Comparison of ENCODE assay signal across 19 cellular contexts in genomic region chr4:181835348-181835747, GRCh38.
DNase-seq lines count a peak whose midpoint lies in the region; ATAC-seq and TF ChIP-seq lines count a peak whose summit lies in the region.
"Had no signal": no experiment of that assay in that cellular context is flagged by ENCODE, and none has a peak within 500 bp of the region (broad histone marks: within the 10 kb centered on the region; RNA-seq: fewer than 3 reads in every experiment).

No MANE protein-coding gene starts in this region.

- H2BK20ac ChIP-seq in H9 (ENCODE audit: low read depth, low read length, poor library complexity, severe bottlenecking): no peak overlapping the region

- no peak overlapping the region for H4K91ac ChIP-seq in H9 (ENCODE audit: insufficient read length, low read depth, low read length)

- peak; percentile 44 for ATAC-seq in GM18867 (IDR thresholded peaks at IDR 0.05; ENCODE audit: unreplicated experiment)
- no peak for ATAC-seq in activated CD8-positive, alpha-beta T cell treated with anti-CD3 and anti-CD28 coated beads for 36 hours
- ATAC-seq: PC-3 had no signal

- no peaks in the 10 kb centered on the region for H3K79me2 ChIP-seq in SK-N-SH (ENCODE audit: insufficient read depth)
- H3K79me2 ChIP-seq in H9 (ENCODE audit: insufficient read depth, low read length): no peaks in the 10 kb centered on the region
- H3K79me2 ChIP-seq in osteoblast (ENCODE audit: insufficient read depth, low read length): no peaks in the 10 kb centered on the region

- H3K27ac Mint-ChIP-seq in H9: no peak overlapping the region
- no peak overlapping the region for H3K27ac Mint-ChIP-seq in activated CD8-positive, alpha-beta T cell treated with anti-CD3 and anti-CD28 coated beads for 36 hours
- H3K27ac Mint-ChIP-seq: CD4-positive, alpha-beta T cell had no signal

- no peak overlapping the region; a peak in 1 of 4 replicates for H3K4me3 ChIP-seq in SK-N-SH (ENCODE audit: low read depth in 2 of 2, low read length in 1 of 2)
- no peak overlapping the region for H3K4me3 ChIP-seq in fibroblast of mammary gland (ENCODE audit: control insufficient read depth, low read depth, low read length)
- H3K4me3 ChIP-seq in osteoblast (ENCODE audit: insufficient read depth, low read length): no peak overlapping the region
- H3K4me3 ChIP-seq: BLaER1 had no signal

- peaks cover 0 to 3% of the 10 kb centered on the region in 2 experiments; a peak in 2 of 5 replicates for H3K9me3 Mint-ChIP-seq in H9
- no peaks in the 10 kb centered on the region for H3K9me3 Mint-ChIP-seq in activated CD8-positive, alpha-beta T cell treated with anti-CD3 and anti-CD28 coated beads for 36 hours

- no peak overlapping the region for H4K5ac ChIP-seq in H9 (ENCODE audit: insufficient read length, low read depth, low read length)

- POLR2A ChIA-PET in SK-N-SH (lab: Yijun Ruan, JAX): no interaction called here
- POLR2A ChIA-PET in activated CD8-positive, alpha-beta T cell treated with anti-CD3 and anti-CD28 coated beads for 36 hours (lab: Charles Lee): no interaction called here

- H3K4me1 Mint-ChIP-seq in H9: peaks cover 3 to 10% of the 10 kb centered on the region in 2 experiments; a peak in 2 of 4 replicates
- no peaks in the 10 kb centered on the region for H3K4me1 Mint-ChIP-seq in activated CD8-positive, alpha-beta T cell treated with anti-CD3 and anti-CD28 coated beads for 36 hours (ENCODE audit: low read depth)

- no peak overlapping the region for H3K56ac ChIP-seq in H9 (ENCODE audit: insufficient read length, low read depth, low read length)

- H2BK12ac ChIP-seq in H9 (ENCODE audit: insufficient read length, low read depth, low read length): no peak overlapping the region

- H3K4me2 ChIP-seq in SK-N-SH (no peak overlapping the region), H9 (ENCODE audit: insufficient read depth, insufficient read length, low read length) (no peak overlapping the region), osteoblast (ENCODE audit: insufficient read depth, low read length) (no peak overlapping the region)
- H3K4me2 ChIP-seq: BLaER1 had no signal

- H2BK15ac ChIP-seq in H9 (ENCODE audit: low read depth, low read length): no peak overlapping the region

- H2AK5ac ChIP-seq in H9 (ENCODE audit: insufficient read length, low read length): no peak overlapping the region

- no peaks in the 10 kb centered on the region for H3F3A ChIP-seq in SK-N-SH (replicated peaks; ENCODE audit: insufficient read depth)

- H3K27me3 ChIP-seq in SK-N-SH (ENCODE audit: insufficient read depth) (no peaks in the 10 kb centered on the region; the same call in 1 of the 2 replicates), H9 (ENCODE audit: insufficient read depth, low read length) (no peaks in the 10 kb centered on the region), osteoblast (ENCODE audit: insufficient read depth, low read length) (no peaks in the 10 kb centered on the region)
- H3K27me3 ChIP-seq: BLaER1 had no signal

- H3K23me2 ChIP-seq in H9 (ENCODE audit: insufficient read length, low read depth, low read length, poor library complexity, severe bottlenecking): no peaks in the 10 kb centered on the region

- H2BK120ac ChIP-seq in H9 (ENCODE audit: low read depth, low read length, poor library complexity, severe bottlenecking): no peak overlapping the region

- H2BK5ac ChIP-seq in H9 (ENCODE audit: insufficient read length, low read length): no peak overlapping the region

- peaks cover 0 to 4% (median 0%) of the 10 kb centered on the region in 3 experiments; a peak in 1 of 7 replicates for H3K36me3 Mint-ChIP-seq in H9 (ENCODE audit: insufficient read depth in 1 of 3, low read depth in 3 of 3)
- H3K36me3 Mint-ChIP-seq in activated CD8-positive, alpha-beta T cell treated with anti-CD3 and anti-CD28 coated beads for 36 hours (ENCODE audit: low read depth): no peaks in the 10 kb centered on the region

- TF ChIP-seq RAD21 in SK-N-SH (IDR thresholded peaks at IDR 0.05; ENCODE audit: low read length): no peak

- CTCF ChIA-PET in SK-N-SH (lab: Yijun Ruan, JAX): no interaction called here
- CTCF ChIA-PET in activated CD8-positive, alpha-beta T cell treated with anti-CD3 and anti-CD28 coated beads for 36 hours (lab: Charles Lee): no interaction called here

- WGBS in SK-N-SH (ENCODE audit: low lambda C conversion rate): 63% methylated on average over 5 of the region's 5 CpGs
- no CpG with 5 or more reads among the region's 5 CpGs for WGBS in H9 (ENCODE audit: extremely low coverage, insufficient read length, low lambda C conversion rate)

- no peaks in the 10 kb centered on the region for H4K20me1 ChIP-seq in SK-N-SH (ENCODE audit: insufficient read depth)
- no peaks in the 10 kb centered on the region for H4K20me1 ChIP-seq in H9 (ENCODE audit: control insufficient read depth, insufficient read depth, insufficient read length)
- no peaks in the 10 kb centered on the region for H4K20me1 ChIP-seq in osteoblast (ENCODE audit: insufficient read depth, low read length)
- H4K20me1 ChIP-seq: BLaER1 had no signal

- H3K36me3 ChIP-seq in SK-N-SH (replicated peaks in 1 of 2; ENCODE audit: control insufficient read depth in 1 of 2, insufficient read depth in 2 of 2, low read length in 1 of 2) (no peaks in the 10 kb centered on the region), osteoblast (ENCODE audit: insufficient read depth, low read length) (no peaks in the 10 kb centered on the region)
- H3K36me3 ChIP-seq: BLaER1 had no signal

- DNase-seq in ELR (ENCODE audit: low read depth) (peak; percentile 15), SK-N-SH (no peak), fibroblast of mammary gland (ENCODE audit: low read depth) (peak; percentile 82), H9 (no peak), osteoblast (ENCODE audit: insufficient read length, low spot score, missing footprints) (no peak)
- DNase-seq in activated CD8-positive, alpha-beta T cell treated with anti-CD3 and anti-CD28 coated beads for 36 hours: no peak
- DNase-seq: Caco-2; CD4-positive, alpha-beta T cell; DMS 273 treated with DMSO at 0.1 percent for 48 hours; DND-41; Karpas-422; NCI-H2029; NCI-H2227 treated with DMSO at 0.1 percent for 48 hours; NCI-H510A; PC-3; RPMI8226; T-helper 1 cell had no signal

- H3K79me1 ChIP-seq in H9 (ENCODE audit: insufficient read depth, low read depth, low read length, poor library complexity, severe bottlenecking): no peaks in the 10 kb centered on the region

- no peak overlapping the region for H3K14ac ChIP-seq in H9 (ENCODE audit: insufficient read depth, low read length)

- no peak overlapping the region for H2AFZ ChIP-seq in SK-N-SH (ENCODE audit: low read depth)
- no peak overlapping the region for H2AFZ ChIP-seq in H9 (ENCODE audit: low read length)
- no peak overlapping the region for H2AFZ ChIP-seq in osteoblast (ENCODE audit: low read length)

- H3K9me3 ChIP-seq in SK-N-SH (no peaks in the 10 kb centered on the region), H9 (ENCODE audit: control insufficient read depth, low read depth, low read length) (no peaks in the 10 kb centered on the region), osteoblast (ENCODE audit: low read depth, low read length) (no peaks in the 10 kb centered on the region)
- H3K9me3 ChIP-seq: BLaER1, Caco-2 had no signal

- no peak overlapping the region for H3K9ac ChIP-seq in SK-N-SH
- H3K9ac ChIP-seq in H9 (ENCODE audit: extremely low read depth, insufficient read length, low read length): no peak overlapping the region
- H3K9ac ChIP-seq: BLaER1 had no signal

- TF ChIP-seq CTCF in SK-N-SH (IDR thresholded peaks at IDR 0.05): no peak
- TF ChIP-seq CTCF in fibroblast of mammary gland (conservative IDR thresholded peaks at IDR 0.05; ENCODE audit: control insufficient read depth, insufficient read depth, low read depth, low read length): no peak
- TF ChIP-seq CTCF in H9 (conservative IDR thresholded peaks at IDR 0.05): no peak
- no peak for TF ChIP-seq CTCF in osteoblast (IDR thresholded peaks at IDR 0.05; ENCODE audit: extremely low read depth, low read depth, low read length)
- no peak for TF ChIP-seq CTCF in activated CD8-positive, alpha-beta T cell treated with anti-CD3 and anti-CD28 coated beads for 36 hours (IDR thresholded peaks at IDR 0.05)

- H4K8ac ChIP-seq in H9 (replicated peaks; ENCODE audit: insufficient read length, low read depth, low read length): no peak overlapping the region

- H3K4me3 Mint-ChIP-seq in H9: no peak overlapping the region
- no peak overlapping the region for H3K4me3 Mint-ChIP-seq in activated CD8-positive, alpha-beta T cell treated with anti-CD3 and anti-CD28 coated beads for 36 hours
- H3K4me3 Mint-ChIP-seq: CD4-positive, alpha-beta T cell had no signal

- H3K9me2 ChIP-seq in SK-N-SH: no peaks in the 10 kb centered on the region

- no peak overlapping the region for H3K4ac ChIP-seq in H9 (ENCODE audit: low read depth, low read length)

- intact Hi-C loops in activated CD8-positive, alpha-beta T cell treated with anti-CD3 and anti-CD28 coated beads for 36 hours (cut with micrococcal nuclease): no loop called here

- no peak overlapping the region for H3K27ac ChIP-seq in SK-N-SH (ENCODE audit: low read depth in 2 of 2, low read length in 1 of 2)
- no peak overlapping the region for H3K27ac ChIP-seq in H9 (ENCODE audit: insufficient read length, low read depth, low read length)
- H3K27ac ChIP-seq in osteoblast (ENCODE audit: low read depth, low read length): no peak overlapping the region
- H3K27ac ChIP-seq: BLaER1 had no signal

- H3T11ph ChIP-seq in H9 (ENCODE audit: low read length): no peak overlapping the region

- no peak overlapping the region for H3K23ac ChIP-seq in H9 (ENCODE audit: insufficient read length, low read depth, low read length)

- H3K18ac ChIP-seq in H9 (ENCODE audit: insufficient read length, low read depth, low read length): no peak overlapping the region

- H3K4me1 ChIP-seq in SK-N-SH (ENCODE audit: control insufficient read depth in 1 of 2, insufficient read depth in 2 of 2, low read depth in 1 of 2, low read length in 1 of 2): no peaks in the 10 kb centered on the region
- no peaks in the 10 kb centered on the region for H3K4me1 ChIP-seq in H9 (ENCODE audit: insufficient read depth, low read length)
- no peaks in the 10 kb centered on the region for H3K4me1 ChIP-seq in osteoblast (ENCODE audit: insufficient read depth, low read length)
- H3K4me1 ChIP-seq: BLaER1, Caco-2 had no signal

- TF ChIP-seq EP300 in SK-N-SH (IDR thresholded peaks at IDR 0.05; ENCODE audit: borderline replicate concordance in 1 of 2, low read depth in 1 of 2, low read length in 1 of 2): no peak

- H3K27me3 Mint-ChIP-seq in H9 (ENCODE audit: low read depth): no peaks in the 10 kb centered on the region
- H3K27me3 Mint-ChIP-seq in activated CD8-positive, alpha-beta T cell treated with anti-CD3 and anti-CD28 coated beads for 36 hours: no peaks in the 10 kb centered on the region
- H3K27me3 Mint-ChIP-seq: CD4-positive, alpha-beta T cell had no signal

TF ChIP-seq in SK-N-SH, 30 proteins besides CTCF, POLR2A, EP300 and RAD21 (continues in another document):
- no peak for TF ChIP-seq GABPA (IDR thresholded peaks at IDR 0.05; ENCODE audit: low read depth)

Comparison
In these comparisons a context has a peak if more than half of its experiments do, and no peak if none do; other contexts are left out.
1. DNase-seq: peak in ELR (single experiment) and fibroblast of mammary gland (single experiment); none in SK-N-SH (single experiment), H9 (single experiment), osteoblast (single experiment) and activated CD8-positive, alpha-beta T cell treated with anti-CD3 and anti-CD28 coated beads for 36 hours (single experiment).